ENCODE assay signal across 1 cellular context in genomic region chr17:7174603-7175362, GRCh38.
A peak's percentile ranks its signal among the peaks of the same experiment; 100 is the strongest.
TF ChIP-seq lines count a peak whose summit lies in the region.

No MANE protein-coding gene starts in this region.

TF ChIP-seq in K562, 482 proteins besides CTCF, POLR2A, EP300 and RAD21:
- TF ChIP-seq TAF9B (IDR thresholded peaks at IDR 0.05; ENCODE audit: partially characterized antibody) (no peak), SREBF2 (CRISPR knock-in tag; IDR thresholded peaks at IDR 0.05) (no peak), PURB (CRISPR knock-in tag; IDR thresholded peaks at IDR 0.05; ENCODE audit: low read depth) (no peak), ADNP (tag; IDR thresholded peaks at IDR 0.05) (peak; percentile 46; the same call in 1 of the 2 replicates), SP1 (CRISPR knock-in tag; IDR thresholded peaks at IDR 0.05) (no peak), HBP1 (CRISPR knock-in tag; IDR thresholded peaks at IDR 0.05) (peak; percentile 15; the same call in 1 of the 2 replicates), CBX1 (IDR thresholded peaks at IDR 0.05; ENCODE audit: low read depth) (no peak), MLLT1 (IDR thresholded peaks at IDR 0.05) (0 out of 4 replicates have a peak, but pooled peaks of 1 of the 2 experiments have one; percentile 14), TSC22D4 (tag; IDR thresholded peaks at IDR 0.05) (peak; percentile 80)
TF ChIP-seq in K562: peak in this region for 4.
